8 cellular contexts compared by ENCODE assay signal in genomic region chr9:129319938-129320481, GRCh38.
DNase-seq lines count a peak whose midpoint lies in the region; ATAC-seq and TF ChIP-seq lines count a peak whose summit lies in the region.

No MANE protein-coding gene starts in this region.

- 34 to 47% methylated on average over 14 of the region's 14 CpGs for WGBS in lung, 2 donors
- 60% methylated on average over 14 of the region's 14 CpGs for WGBS in thymus

- no peaks in the 10 kb centered on the region for H3K9me3 Mint-ChIP-seq in brain

- H3K27ac Mint-ChIP-seq in brain = peak overlapping the region; percentile 96 to 99 (median 97)

- no peaks in the 10 kb centered on the region for H3K27me3 ChIP-seq in lung (ENCODE audit: control insufficient read depth, insufficient read depth)
- H3K27me3 ChIP-seq in thymus (ENCODE audit: control insufficient read depth, insufficient read depth) = peaks cover 2% of the 10 kb centered on the region

- no peak overlapping the region for H3K4me3 ChIP-seq in lung
- H3K4me3 ChIP-seq in thymus (ENCODE audit: low read length) = peak overlapping the region; percentile 47

- peak overlapping the region in 4 of 5 experiments; percentile 31 to 76 (median 53) for H3K4me3 Mint-ChIP-seq in brain

- TF ChIP-seq CTCF in brain (conservative IDR thresholded peaks at IDR 0.05) (no peak), lung (IDR thresholded peaks at IDR 0.05; ENCODE audit: control extremely low read depth, extremely low read depth) (no peak)

- H3K9me3 ChIP-seq in lung (ENCODE audit: control insufficient read depth in 2 of 2, insufficient read depth in 1 of 2, low read length in 1 of 2) (no peaks in the 10 kb centered on the region), thymus (ENCODE audit: control insufficient read depth) (no peaks in the 10 kb centered on the region)

- H3K27ac ChIP-seq in lung (ENCODE audit: low read depth in 1 of 2, low read length in 1 of 2) (peak overlapping the region; percentile 84 to 92), thymus (ENCODE audit: low read depth) (peak overlapping the region; percentile 89)

- peaks cover 4% of the 10 kb centered on the region for H3K27me3 Mint-ChIP-seq in brain

- no peak for ATAC-seq in lung (ENCODE audit: insufficient read depth, low FRiP score)
- no peak for ATAC-seq in GM18520 (IDR thresholded peaks at IDR 0.05; ENCODE audit: unreplicated experiment)

- no peaks in the 10 kb centered on the region for H3K36me3 Mint-ChIP-seq in brain

- DNase-seq in NCI-H510A treated with DMSO at 0.1 percent for 48 hours (lab: John Stamatoyannopoulos, UW) = peak; percentile 30
- no peak for DNase-seq in NCI-H510A (lab: John Stamatoyannopoulos, UW)
- no peak for DNase-seq in lung (ENCODE audit: low spot score)
- DNase-seq in hepatic stellate cell (ENCODE audit: low spot score) = no peak
- DNase-seq in kidney glomerular epithelial cell (lab: John Stamatoyannopoulos, UW) = no peak

- H3K36me3 ChIP-seq in lung (ENCODE audit: control insufficient read depth in 2 of 2, insufficient read depth in 2 of 2, low read length in 2 of 2) (no peaks in the 10 kb centered on the region), thymus (ENCODE audit: control insufficient read depth, insufficient read depth) (no peaks in the 10 kb centered on the region)

- peaks cover 3 to 18% of the 10 kb centered on the region in 2 donors for H3K4me1 ChIP-seq in lung (ENCODE audit: control insufficient read depth in 2 of 2, insufficient read depth in 2 of 2, low read length in 2 of 2)
- H3K4me1 ChIP-seq in thymus (ENCODE audit: control insufficient read depth, insufficient read depth, low read length) = peaks cover 24% of the 10 kb centered on the region

- peaks cover 78% of the 10 kb centered on the region for H3K4me1 Mint-ChIP-seq in brain
